ENCODE assay signal across 11 cellular contexts in the genomic region with DNA sequence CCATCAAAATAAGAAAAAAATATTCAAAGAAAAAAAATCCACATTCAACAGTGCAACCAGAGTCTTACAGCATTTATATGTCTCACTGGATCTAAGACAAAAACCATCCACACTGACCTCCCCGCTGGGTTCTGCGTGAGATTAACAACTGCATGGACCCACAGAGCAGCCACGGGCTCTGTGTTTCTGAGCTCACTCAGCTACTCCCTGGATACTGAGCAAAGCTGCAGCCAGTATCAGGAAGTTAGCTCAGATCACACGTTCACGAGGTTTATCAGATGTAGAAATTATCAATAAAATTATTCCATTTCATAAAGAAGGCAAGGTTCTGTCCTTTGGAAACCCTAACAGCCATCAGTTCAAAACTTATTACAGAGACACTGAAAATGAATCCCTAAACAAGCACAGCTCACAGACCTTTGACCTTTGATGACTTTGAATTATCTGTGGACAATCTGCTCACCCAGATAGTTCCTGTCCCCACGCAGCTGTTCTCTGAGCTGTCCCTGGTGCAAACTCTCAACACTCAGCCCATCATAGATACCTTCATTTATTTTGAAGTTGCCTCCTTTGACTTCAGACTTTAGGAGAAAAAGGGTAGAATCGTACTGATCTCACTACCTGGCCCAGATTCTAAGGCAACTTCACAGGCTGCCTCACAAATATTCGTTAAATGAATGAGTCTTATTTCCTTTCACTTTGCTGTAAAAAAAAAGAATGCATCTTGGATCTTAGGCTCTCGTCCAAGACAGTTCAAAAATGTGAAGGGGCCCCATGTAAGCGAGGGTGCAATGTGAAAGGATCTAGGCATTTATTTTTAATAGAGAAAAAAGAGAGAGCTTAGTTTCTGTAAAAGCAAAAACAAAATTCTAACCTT.
A peak's percentile ranks its signal among the peaks of the same experiment; 100 is the strongest.
DNase-seq lines count a peak whose midpoint lies in the region; ATAC-seq, FAIRE-seq and TF ChIP-seq lines count a peak whose summit lies in the region.
"Had no signal": no experiment of that assay in that cellular context is flagged by ENCODE, and none has a peak within 500 bp of the region (broad histone marks: within the 10 kb centered on the region; RNA-seq: fewer than 3 reads in every experiment).

No MANE protein-coding gene starts in this region.

- no peak for ATAC-seq in HG02571 (IDR thresholded peaks at IDR 0.05; ENCODE audit: unreplicated experiment)

- H3K9me3 ChIP-seq in Loucy (ENCODE audit: insufficient read depth, low read depth, low read length) (no peaks in the 10 kb centered on the region), endodermal cell (ENCODE audit: control insufficient read depth, low read length) (peaks cover 4% of the 10 kb centered on the region), neutrophil (no peaks in the 10 kb centered on the region)

- H3K27me3 Mint-ChIP-seq in CD14-positive monocyte (ENCODE audit: low read depth in 3 of 3) = peaks cover 0 to 3% (median 0%) of the 10 kb centered on the region in 3 donors
- H3K27me3 Mint-ChIP-seq in endodermal cell (ENCODE audit: insufficient read depth) = no peaks in the 10 kb centered on the region
- H3K27me3 Mint-ChIP-seq: activated B cell treated with CpG ODN at 0.5 μM for 24 hours had no signal

- peak overlapping the region; percentile 38 for H3K4me2 ChIP-seq in Loucy (ENCODE audit: low read depth, low read length, poor library complexity, severe bottlenecking)

- TF ChIP-seq POLR2A in lower leg skin (IDR thresholded peaks at IDR 0.05) (no peak), GM12892 (IDR thresholded peaks at IDR 0.05; ENCODE audit: low read depth, low read length) (no peak)

- H4K20me1 ChIP-seq in Loucy (ENCODE audit: insufficient read depth, low read length, poor library complexity, severe bottlenecking) = no peaks in the 10 kb centered on the region

- peaks cover 0 to 3% (median 0%) of the 10 kb centered on the region in 7 donors for H3K9me3 Mint-ChIP-seq in CD14-positive monocyte
- H3K9me3 Mint-ChIP-seq in endodermal cell = peaks cover 10% of the 10 kb centered on the region
- H3K9me3 Mint-ChIP-seq: activated B cell treated with CpG ODN at 0.5 μM for 24 hours had no signal

- no peak overlapping the region for H2AFZ ChIP-seq in Loucy (ENCODE audit: low read length)

- peak overlapping the region; percentile 59 to 67 for H3K4me3 Mint-ChIP-seq in CD14-positive monocyte
- no peak overlapping the region for H3K4me3 Mint-ChIP-seq in endodermal cell
- H3K4me3 Mint-ChIP-seq: activated B cell treated with CpG ODN at 0.5 μM for 24 hours had no signal

- H3K36me3 Mint-ChIP-seq in CD14-positive monocyte (peaks cover 19 to 21% of the 10 kb centered on the region in 2 donors), endodermal cell (ENCODE audit: low read depth) (peaks cover 13% of the 10 kb centered on the region)

- WGBS in endodermal cell (ENCODE audit: insufficient coverage in 1 of 2, insufficient read length in 1 of 2), 2 experiments = 89 to 92% methylated on average over 7 to 10 of the region's 10 CpGs
- WGBS in lower leg skin, 2 donors = 40 to 42% methylated on average over 10 of the region's 10 CpGs

- H3K36me3 ChIP-seq in Loucy (ENCODE audit: insufficient read depth, low read length) (no peaks in the 10 kb centered on the region), endodermal cell (ENCODE audit: control insufficient read depth, insufficient read depth, low read length) (no peaks in the 10 kb centered on the region), neutrophil (no peaks in the 10 kb centered on the region)

- intact Hi-C loops in CD14-positive monocyte (cut with micrococcal nuclease) = no loop called here
- intact Hi-C loops in lower leg skin (cut with DNase I; ENCODE audit: low total_unique reads) = no loop called here

- H3K27ac Mint-ChIP-seq in CD14-positive monocyte (peak overlapping the region; percentile 55 to 88 (median 84)), endodermal cell (no peak overlapping the region)
- H3K27ac Mint-ChIP-seq: activated B cell treated with CpG ODN at 0.5 μM for 24 hours had no signal

- H3K27me3 ChIP-seq in Loucy (ENCODE audit: insufficient read depth, low read length, poor library complexity, severe bottlenecking) (no peaks in the 10 kb centered on the region), endodermal cell (ENCODE audit: control insufficient read depth, insufficient read depth, low read length, poor library complexity, severe bottlenecking) (no peaks in the 10 kb centered on the region), neutrophil (no peaks in the 10 kb centered on the region)

- H3K9ac ChIP-seq in Loucy (ENCODE audit: low read depth, low read length, poor library complexity, severe bottlenecking) (no peak overlapping the region), endodermal cell (ENCODE audit: extremely low read depth, low read length, poor library complexity, severe bottlenecking) (no peak overlapping the region)

- H3K4me1 Mint-ChIP-seq in CD14-positive monocyte (peaks cover 44% of the 10 kb centered on the region), endodermal cell (no peaks in the 10 kb centered on the region)

- H3K4me3 ChIP-seq in Loucy (ENCODE audit: low read length, poor library complexity, severe bottlenecking) = no peak overlapping the region
- no peak overlapping the region for H3K4me3 ChIP-seq in endodermal cell (ENCODE audit: low read length)
- H3K4me3 ChIP-seq in neutrophil (ENCODE audit: low read depth in 1 of 2, low read length in 1 of 2) = no peak overlapping the region
- no peak overlapping the region for H3K4me3 ChIP-seq in lower leg skin (ENCODE audit: low read depth, poor library complexity, severe bottlenecking)

- FAIRE-seq in D721Med (lab: Jason Lieb, UNC) (no peak), GM12892 (lab: Jason Lieb, UNC) (no peak)

- peaks cover 8% of the 10 kb centered on the region for H3K4me1 ChIP-seq in Loucy (ENCODE audit: insufficient read depth, low read length, poor library complexity, severe bottlenecking)
- H3K4me1 ChIP-seq in endodermal cell (ENCODE audit: control insufficient read depth, insufficient read depth, low read length) = no peaks in the 10 kb centered on the region
- peaks cover 26 to 50% of the 10 kb centered on the region in 2 experiments for H3K4me1 ChIP-seq in neutrophil (ENCODE audit: control insufficient read depth in 1 of 2, insufficient read depth in 1 of 2, low read depth in 1 of 2, low read length in 1 of 2)

- H3K27ac ChIP-seq in endodermal cell (ENCODE audit: low read depth, low read length) (peak overlapping the region; percentile 68), neutrophil (peak overlapping the region; percentile 82)

- TF ChIP-seq CTCF in CD14-positive monocyte (IDR thresholded peaks at IDR 0.05) (no peak), Loucy (conservative IDR thresholded peaks at IDR 0.05; ENCODE audit: low read length) (no peak), endodermal cell (conservative IDR thresholded peaks at IDR 0.05) (no peak), neutrophil (IDR thresholded peaks at IDR 0.05) (no peak), lower leg skin (IDR thresholded peaks at IDR 0.05) (no peak), D721Med (IDR thresholded peaks at IDR 0.05; ENCODE audit: insufficient read depth, missing control alignments) (no peak)

- H3K9me2 ChIP-seq in Loucy (replicated peaks; ENCODE audit: low read depth, low read length) = no peaks in the 10 kb centered on the region

- no peaks in the 10 kb centered on the region for H3K79me2 ChIP-seq in Loucy (ENCODE audit: insufficient read depth, low read length)

- DNase-seq in CD14-positive monocyte (ENCODE audit: low spot score) (no peak), endodermal cell (no peak), lower leg skin (ENCODE audit: low spot score in 2 of 2) (no peak), D721Med (ENCODE audit: insufficient read length, low spot score) (no peak), GM12892 (ENCODE audit: insufficient read length) (no peak)
- DNase-seq: activated B cell treated with CpG ODN at 0.5 μM for 24 hours, hippocampal formation, posterior cingulate gyrus had no signal

- H3F3A ChIP-seq in Loucy (ENCODE audit: low read depth) = no peaks in the 10 kb centered on the region
